ENCODE assay signal across 14 cellular contexts in the genomic region with DNA sequence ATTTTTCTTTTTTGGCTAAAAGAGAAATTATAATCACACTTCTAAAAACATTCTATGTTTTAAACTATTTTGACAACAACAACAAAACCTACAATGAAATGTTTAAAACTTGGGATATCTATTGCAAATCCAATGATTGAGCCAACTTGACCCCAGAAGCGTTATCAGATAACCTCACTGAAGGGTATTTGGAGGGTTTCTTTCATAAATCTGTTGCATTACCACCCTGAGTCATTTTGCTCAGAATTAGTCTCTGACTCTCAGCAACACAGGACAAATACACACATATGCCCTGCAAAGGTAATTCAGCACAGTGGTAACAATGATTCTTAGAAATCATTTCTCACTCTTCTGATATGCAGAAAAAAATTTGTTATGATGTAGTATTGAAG. TPM values are rescaled to one million over a fixed set of nuclear protein-coding genes. Genes with fewer than 3 reads are reported as not detected.
DNase-seq lines count a peak whose midpoint lies in the region; ATAC-seq and TF ChIP-seq lines count a peak whose summit lies in the region.
"Had no signal": no experiment of that assay in that cellular context is flagged by ENCODE, and none has a peak within 500 bp of the region (broad histone marks: within the 10 kb centered on the region; RNA-seq: fewer than 3 reads in every experiment).

No MANE protein-coding gene starts in this region.

- TF ChIP-seq POLR2A in GM18505 (IDR thresholded peaks at IDR 0.05; ENCODE audit: borderline replicate concordance, extremely low read depth, insufficient read depth, insufficient read length): no peak

- H3K9ac ChIP-seq in SK-N-MC (ENCODE audit: insufficient read length): peak overlapping the region; percentile 51
- no peak overlapping the region for H3K9ac ChIP-seq in skeletal muscle tissue (ENCODE audit: low read depth in 1 of 3, low read length in 3 of 3)

- no peak for ATAC-seq in GM18505 (IDR thresholded peaks at IDR 0.05; ENCODE audit: unreplicated experiment)
- no peak for ATAC-seq in GM21786 (IDR thresholded peaks at IDR 0.05; ENCODE audit: unreplicated experiment)
- ATAC-seq: natural killer cell treated with Interleukin-12 subunit alpha and Interleukin-12 subunit beta and Interleukin-15 and Interleukin-18, amount 100 ng/mL, for 72 hours had no signal

- H3K4me3 ChIP-seq in SK-N-MC: peak overlapping the region; percentile 20; the same call in 1 of the 2 replicates
- peak overlapping the region; percentile 47 for H3K4me3 ChIP-seq in fibroblast of the aortic adventitia (ENCODE audit: low read depth, low read length)
- H3K4me3 ChIP-seq in skeletal muscle tissue (ENCODE audit: low read length in 3 of 3): no peak overlapping the region

- H3K9me3 ChIP-seq in SK-N-MC (ENCODE audit: low read depth, low read length): no peaks in the 10 kb centered on the region
- no peaks in the 10 kb centered on the region for H3K9me3 ChIP-seq in skeletal muscle tissue (ENCODE audit: control insufficient read depth in 3 of 3, low read length in 3 of 3)

- TF ChIP-seq CTCF in fibroblast of the aortic adventitia (IDR thresholded peaks at IDR 0.05; ENCODE audit: insufficient read depth, low read length): no peak

- H3K27me3 ChIP-seq in skeletal muscle tissue (ENCODE audit: control insufficient read depth in 3 of 3, insufficient read depth in 3 of 3, low read length in 3 of 3): peaks cover 6 to 16% (median 12%) of the 10 kb centered on the region in 3 donors

- DNase-seq in EH (ENCODE audit: low read depth) (peak; percentile 48), SK-N-MC (ENCODE audit: low read depth, low spot score) (no peak), fibroblast of the aortic adventitia (ENCODE audit: low read depth) (peak; percentile 51), cerebellar cortex (ENCODE audit: low spot score) (no peak)
- no peak for DNase-seq in activated CD4-positive, alpha-beta T cell treated with anti-CD3 and anti-CD28 coated beads for 1 hour
- DNase-seq: activated effector memory CD4-positive, alpha-beta T cell treated with anti-CD3 and anti-CD28 coated beads, Interleukin-2, amount 50 U/mL, for 16 hours; COR-L47; NCI-H446; stimulated activated CD4-positive, alpha-beta T cell treated with anti-CD3 and anti-CD28 coated beads, Interleukin-2, amount 100 ng/mL, for 24 hours had no signal

- H3K36me3 ChIP-seq in SK-N-MC (ENCODE audit: insufficient read depth, low read length) (no peaks in the 10 kb centered on the region), skeletal muscle tissue (ENCODE audit: control insufficient read depth in 3 of 3, insufficient read depth in 3 of 3, low read length in 3 of 3) (no peaks in the 10 kb centered on the region)

- H3K27ac ChIP-seq in SK-N-MC (peak overlapping the region; percentile 43; the same call in 1 of the 2 replicates), skeletal muscle tissue (ENCODE audit: low read depth, low read length) (peak overlapping the region; percentile 80)
- H3K27ac ChIP-seq: RWPE1 had no signal

- peaks cover 0 to 8% (median 0%) of the 10 kb centered on the region in 3 donors for H3K4me1 ChIP-seq in skeletal muscle tissue (ENCODE audit: control insufficient read depth in 3 of 3, insufficient read depth in 3 of 3, low read length in 3 of 3)

RNA-seq across cellular contexts. Expression of a gene that starts 2.3 kb away (rescaled TPM):
- total RNA-seq in fibroblast of the aortic adventitia (ENCODE audit: low replicate concordance) (4,453 and 32,213 TPM in 2 replicates), skeletal muscle tissue (6,663 TPM)
- total RNA-seq: natural killer cell treated with Interleukin-12 subunit alpha and Interleukin-12 subunit beta and Interleukin-15 and Interleukin-18, amount 100 ng/mL, for 72 hours had no signal

Comparison
In these comparisons a context has a peak if more than half of its experiments do, and no peak if none do; other contexts are left out.
1. DNase-seq: peak in EH (single experiment) and fibroblast of the aortic adventitia (single experiment); none in SK-N-MC (single experiment), activated CD4-positive, alpha-beta T cell treated with anti-CD3 and anti-CD28 coated beads for 1 hour (single experiment) and cerebellar cortex (single experiment).
2. H3K4me3 ChIP-seq: peak in SK-N-MC (single experiment) and fibroblast of the aortic adventitia (single experiment); none in skeletal muscle tissue (0 of 3).